Comparison of ENCODE assay signal across 1 cellular context in genomic region chr2:69386376-69386775, GRCh38.
TF ChIP-seq lines count a peak whose summit lies in the region.

No MANE protein-coding gene starts in this region.

TF ChIP-seq in GM23338, 12 proteins besides CTCF, POLR2A, EP300 and RAD21 (continued from another document):
- TF ChIP-seq ZNF462 (CRISPR knock-in tag; IDR thresholded peaks at IDR 0.05) = no peak
- TF ChIP-seq NANOG (IDR thresholded peaks at IDR 0.05; ENCODE audit: borderline replicate concordance) = no peak
- no peak for TF ChIP-seq POLR2AphosphoS5 (IDR thresholded peaks at IDR 0.05; ENCODE audit: low read depth)
- no peak for TF ChIP-seq REST (IDR thresholded peaks at IDR 0.05; ENCODE audit: unreplicated experiment)
- no peak for TF ChIP-seq EZH2phosphoT487 (IDR thresholded peaks at IDR 0.05; ENCODE audit: unreplicated experiment)
- TF ChIP-seq EZH2 (IDR thresholded peaks at IDR 0.05; ENCODE audit: low read depth, unreplicated experiment) = no peak
- no peak for TF ChIP-seq ZNF331 (CRISPR knock-in tag; IDR thresholded peaks at IDR 0.05; ENCODE audit: low read depth)
